ENCODE assay signal across 23 cellular contexts in the genomic region with DNA sequence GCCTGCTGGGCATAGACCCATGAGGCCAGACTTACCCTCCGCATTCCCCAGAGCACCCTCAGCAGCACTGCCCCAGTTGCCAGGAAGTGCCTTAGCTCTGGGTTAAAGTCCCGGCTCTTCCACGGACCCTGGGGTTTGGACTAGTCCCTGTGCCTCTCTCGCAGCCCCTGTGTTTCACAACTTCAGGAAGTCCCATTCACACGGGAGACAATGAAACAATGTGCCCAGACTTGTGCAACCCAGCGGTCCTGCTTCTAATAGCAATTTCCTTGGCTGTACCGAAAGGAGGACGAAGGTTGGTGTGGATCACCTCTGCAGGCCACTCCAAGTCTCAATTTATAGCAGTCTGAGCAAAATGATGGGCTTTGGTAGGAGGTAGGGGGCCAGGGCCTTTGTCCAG. TPM values are rescaled to one million over a fixed set of nuclear protein-coding genes. Genes with fewer than 3 reads are reported as not detected.
DNase-seq lines count a peak whose midpoint lies in the region; ATAC-seq, FAIRE-seq and TF ChIP-seq lines count a peak whose summit lies in the region.
"Had no signal": no experiment of that assay in that cellular context is flagged by ENCODE, and none has a peak within 500 bp of the region (broad histone marks: within the 10 kb centered on the region; RNA-seq: fewer than 3 reads in every experiment).

No MANE protein-coding gene starts in this region.

- peaks cover 5 to 35% of the 10 kb centered on the region in 2 experiments; a peak in 4 of 5 replicates for H3K27me3 ChIP-seq in HepG2 (ENCODE audit: control insufficient read depth in 1 of 2, insufficient read depth in 2 of 2, low read length in 2 of 2)
- H3K27me3 ChIP-seq in right lobe of liver = no peaks in the 10 kb centered on the region
- H3K27me3 ChIP-seq in mammary epithelial cell (ENCODE audit: insufficient read depth, low read length) = no peaks in the 10 kb centered on the region
- H3K27me3 ChIP-seq in esophagus squamous epithelium = peaks cover 0 to 7% (median 0%) of the 10 kb centered on the region in 4 donors

- no peaks in the 10 kb centered on the region for H3K9me3 Mint-ChIP-seq in endothelial cell (ENCODE audit: unreplicated experiment)
- H3K9me3 Mint-ChIP-seq: GM23338, HFFc6, IgD-negative memory B cell had no signal

- TF ChIP-seq EP300 in HepG2 (IDR thresholded peaks at IDR 0.05; ENCODE audit: low read depth in 2 of 2, low read length in 2 of 2) = no peak
- TF ChIP-seq EP300 in HepG2 (CRISPR knock-in tag; IDR thresholded peaks at IDR 0.05; ENCODE audit: borderline replicate concordance) = no peak

- H3K9me3 ChIP-seq in HepG2 (ENCODE audit: low read length) (no peaks in the 10 kb centered on the region), right lobe of liver (no peaks in the 10 kb centered on the region), mammary epithelial cell (replicated peaks; ENCODE audit: insufficient read depth, low read length) (no peaks in the 10 kb centered on the region), esophagus squamous epithelium (no peaks in the 10 kb centered on the region)
- H3K9me3 ChIP-seq: BE2C had no signal

- no peaks in the 10 kb centered on the region for H3K36me3 Mint-ChIP-seq in endothelial cell (ENCODE audit: low read depth, unreplicated experiment)
- H3K36me3 Mint-ChIP-seq: CD4-positive, CD25-positive, alpha-beta regulatory T cell; IgD-negative memory B cell had no signal

- H2AFZ ChIP-seq in HepG2 (ENCODE audit: low read length) = no peak overlapping the region
- peak overlapping the region; percentile 85 for H2AFZ ChIP-seq in mammary epithelial cell (ENCODE audit: low read depth, low read length)
- H2AFZ ChIP-seq: GM23338 had no signal

- dilution Hi-C loops in mammary epithelial cell (cut with HindIII; ENCODE audit: low sequenced_read_pairs) = no loop called here

- H3K4me3 ChIP-seq in HepG2 (replicated peaks in 1 of 3; ENCODE audit: insufficient read depth in 1 of 3, low read depth in 2 of 3, low read length in 3 of 3) = peak overlapping the region in 1 of 3 experiments; percentile 36; a peak in 1 of 6 replicates
- no peak overlapping the region for H3K4me3 ChIP-seq in right lobe of liver
- H3K4me3 ChIP-seq in mammary epithelial cell (replicated peaks in 1 of 3; ENCODE audit: insufficient read depth in 1 of 3, low read depth in 2 of 3, low read length in 3 of 3) = no peak overlapping the region
- H3K4me3 ChIP-seq in esophagus squamous epithelium = peak overlapping the region; percentile 17 to 49 (median 21)
- H3K4me3 ChIP-seq: GM23338 had no signal

- H3K79me2 ChIP-seq in HepG2 (ENCODE audit: insufficient read depth, low read length) = no peaks in the 10 kb centered on the region
- no peaks in the 10 kb centered on the region for H3K79me2 ChIP-seq in mammary epithelial cell (ENCODE audit: insufficient read depth, low read length)

- 0% methylated on average over 2 of the region's 8 CpGs for WGBS in HepG2 (ENCODE audit: low lambda C conversion rate)
- WGBS in right lobe of liver (ENCODE audit: insufficient coverage, low coverage, low lambda C conversion rate, missing lambda C conversion rate) = no CpG with 5 or more reads among the region's 8 CpGs
- 25% methylated on average over 7 of the region's 8 CpGs for WGBS in mammary epithelial cell (ENCODE audit: low coverage, missing lambda C conversion rate)
- WGBS in esophagus squamous epithelium, 2 donors = 28 to 84% methylated on average over 3 of the region's 8 CpGs

- no peak overlapping the region for H3K27ac Mint-ChIP-seq in endothelial cell (ENCODE audit: unreplicated experiment)
- H3K27ac Mint-ChIP-seq: CD4-positive, CD25-positive, alpha-beta regulatory T cell; HFFc6 had no signal

- H3K36me3 ChIP-seq in HepG2 (replicated peaks in 1 of 2; ENCODE audit: control insufficient read depth in 1 of 2, insufficient read depth in 2 of 2, low read length in 2 of 2) (no peaks in the 10 kb centered on the region), right lobe of liver (no peaks in the 10 kb centered on the region), mammary epithelial cell (ENCODE audit: insufficient read depth, low read length) (no peaks in the 10 kb centered on the region), esophagus squamous epithelium (no peaks in the 10 kb centered on the region)
- H3K36me3 ChIP-seq: BE2C had no signal

- no peak overlapping the region for H3K4me3 Mint-ChIP-seq in endothelial cell (ENCODE audit: unreplicated experiment)
- H3K4me3 Mint-ChIP-seq: CD4-positive, CD25-positive, alpha-beta regulatory T cell; GM23338; HFFc6; IgD-negative memory B cell had no signal

- in situ Hi-C loops in HepG2 (cut with HindIII; ENCODE audit: extremely low pct_ligation_motif_present, low pct_unique_long_range_greater_than_20kb) = no loop called here
- in situ Hi-C loops in mammary epithelial cell (cut with MboI; ENCODE audit: low sequenced_read_pairs in 2 of 2) = no loop called here

- peak; percentile 84 for ATAC-seq in HepG2
- ATAC-seq in right lobe of liver = no peak
- ATAC-seq in HG03039 (IDR thresholded peaks at IDR 0.05; ENCODE audit: unreplicated experiment) = no peak
- ATAC-seq: GM23338, HCT116 had no signal

- H3K4me1 ChIP-seq in HepG2 (ENCODE audit: insufficient read depth, low read length) (peaks cover 15% of the 10 kb centered on the region), right lobe of liver (no peaks in the 10 kb centered on the region), mammary epithelial cell (ENCODE audit: insufficient read depth, low read length) (peaks cover 64% of the 10 kb centered on the region), esophagus squamous epithelium (peaks cover 10 to 78% (median 35%) of the 10 kb centered on the region in 3 donors)
- H3K4me1 ChIP-seq: BE2C had no signal

- peak overlapping the region; percentile 58 for H3K4me2 ChIP-seq in HepG2 (ENCODE audit: low read depth, low read length)
- peak overlapping the region; percentile 63 for H3K4me2 ChIP-seq in mammary epithelial cell (ENCODE audit: insufficient read depth, low read depth, low read length)
- H3K4me2 ChIP-seq: GM23338 had no signal

- H4K20me1 ChIP-seq in HepG2 (ENCODE audit: insufficient read depth, low read length) (no peaks in the 10 kb centered on the region), mammary epithelial cell (ENCODE audit: insufficient read depth, low read length) (no peaks in the 10 kb centered on the region)

- no peak for TF ChIP-seq CTCF in HepG2 (CRISPR knock-in tag; IDR thresholded peaks at IDR 0.05)
- no peak for TF ChIP-seq CTCF in right lobe of liver (IDR thresholded peaks at IDR 0.05)
- TF ChIP-seq CTCF in mammary epithelial cell (conservative IDR thresholded peaks at IDR 0.05 in 1 of 2, IDR thresholded peaks at IDR 0.05 in 1 of 2; ENCODE audit: extremely low read depth in 1 of 2, insufficient read depth in 1 of 2, low read depth in 1 of 2, low read length in 2 of 2) = no peak
- no peak for TF ChIP-seq CTCF in esophagus squamous epithelium (IDR thresholded peaks at IDR 0.05)
- TF ChIP-seq CTCF in endothelial cell (IDR thresholded peaks at IDR 0.05; ENCODE audit: unreplicated experiment) = no peak

- TF ChIP-seq POLR2A in HepG2 (IDR thresholded peaks at IDR 0.05; ENCODE audit: insufficient read depth in 1 of 2, low read depth in 2 of 2, low read length in 2 of 2) (no peak), right lobe of liver (IDR thresholded peaks at IDR 0.05) (no peak), esophagus squamous epithelium (IDR thresholded peaks at IDR 0.05) (no peak)

- peaks cover 2% of the 10 kb centered on the region for H3K4me1 Mint-ChIP-seq in endothelial cell (ENCODE audit: unreplicated experiment)
- H3K4me1 Mint-ChIP-seq: CD4-positive, CD25-positive, alpha-beta regulatory T cell; IgD-negative memory B cell had no signal

- POLR2A ChIA-PET in HepG2 (lab: Yijun Ruan, JAX) = no interaction called here

- H3K27ac ChIP-seq in HepG2 (ENCODE audit: extremely low read length, insufficient read depth, low read length) = no peak overlapping the region
- no peak overlapping the region for H3K27ac ChIP-seq in right lobe of liver
- peak overlapping the region; percentile 5 for H3K27ac ChIP-seq in mammary epithelial cell (ENCODE audit: insufficient read depth, low read depth, low read length)
- peak overlapping the region; percentile 73 to 90 (median 78) for H3K27ac ChIP-seq in esophagus squamous epithelium

- CTCF ChIA-PET in HepG2 (lab: Yijun Ruan, JAX; ENCODE audit: low intra/inter-chr PET ratio, low total read pairs) (no interaction called here), mammary epithelial cell (lab: Charles Lee; ENCODE audit: low non-redundant PET) (interaction anchor here (0.6 kb wide), 1 partner anchor 108 kb away, joined by 4 read pairs; no protein-coding TSS in a partner anchor)

- BruUV-seq in HepG2 (replicated peaks; lab: Mats Ljungman, UMichigan) = no TSS peak
- no TSS peak for BruUV-seq in mammary epithelial cell (replicated peaks; lab: Mats Ljungman, UMichigan)

- FAIRE-seq in HepG2 (lab: Jason Lieb, UNC) = no peak
- FAIRE-seq: A204.1, GM12892, GM18507, HTR-8/SVneo had no signal

- H3K9ac ChIP-seq in HepG2 (ENCODE audit: insufficient read depth, low read depth, low read length) = no peak overlapping the region
- H3K9ac ChIP-seq in mammary epithelial cell (ENCODE audit: insufficient read depth, low read length) = no peak overlapping the region

- DNase-seq in HepG2 (ENCODE audit: low spot score) (no peak), right lobe of liver (no peak), mammary epithelial cell (no peak), esophagus squamous epithelium (lab: John Stamatoyannopoulos, UW) (no peak), NAMALWA (ENCODE audit: low spot score) (no peak), endothelial cell (ENCODE audit: low spot score) (no peak)
- DNase-seq: ACHN; C1 segment of cervical spinal cord; CD4-positive, CD25-positive, alpha-beta regulatory T cell; DMS153; DMS79; GDM1; H7; HFFc6 had no signal

- intact Hi-C loops in HepG2 (cut with micrococcal nuclease; ENCODE audit: unreplicated experiment) (no loop called here), right lobe of liver (cut with DNase I) (no loop called here), mammary epithelial cell (cut with micrococcal nuclease) (no loop called here), esophagus squamous epithelium (cut with DNase I) (no loop called here)

- H3K27me3 Mint-ChIP-seq in endothelial cell (ENCODE audit: unreplicated experiment) = peaks cover 2% of the 10 kb centered on the region

- TF ChIP-seq RAD21 in HepG2 (CRISPR knock-in tag; IDR thresholded peaks at IDR 0.05) = no peak

RNA-seq across cellular contexts. Expression of a gene that starts 41.8 kb away (rescaled TPM):
- total RNA-seq in HepG2 (2016; rRNA removed; fragmentation: Illumina TruSeq; extraction: Trizol) (not detected in 2 replicates), right lobe of liver (not detected), mammary epithelial cell (100 to 1,000 TPM; 122 to 137 TPM), esophagus squamous epithelium (100 to 1,000 TPM in 1 of 4 donors, 10 to 100 TPM in 3; 86.5 to 117 (median 99.0) TPM), endothelial cell (ENCODE audit: unreplicated experiment) (0.13 TPM)
- not detected in 2 replicates for total RNA-seq in HepG2 (2016; cell fraction: cytosol; rRNA removed; fragmentation: Illumina TruSeq; extraction: Trizol; ENCODE audit: low read depth)
- not detected in 2 replicates for total RNA-seq in HepG2 (2016; cell fraction: insoluble cytoplasmic fraction; rRNA removed; fragmentation: Illumina TruSeq; extraction: Trizol)
- not detected in 2 replicates for total RNA-seq in HepG2 (2016; cell fraction: membrane; rRNA removed; fragmentation: Illumina TruSeq; extraction: Trizol)
- total RNA-seq in HepG2 (2016; cell fraction: nucleus; rRNA removed; fragmentation: Illumina TruSeq; extraction: Trizol) = not detected in 2 replicates
- polyA plus RNA-seq in HepG2 (2011; rRNA removed) (under 0.01 TPM in 1 of 2 replicates, not detected in the other), mammary epithelial cell (44.8 TPM)
- polyA plus RNA-seq in HepG2 (2011; cell fraction: cytosol; rRNA removed) = not detected in 2 replicates
- polyA plus RNA-seq in HepG2 (2011; cell fraction: nucleus; rRNA removed) = not detected in 2 replicates
- 0.03 and 0.07 TPM in 2 replicates for polyA plus RNA-seq in HepG2 (2012)
- not detected in 2 replicates for polyA plus RNA-seq in HepG2 (2016; cell fraction: cytosol; fragmentation: Illumina TruSeq; extraction: Trizol; ENCODE audit: low read depth)
- polyA plus RNA-seq in HepG2 (2016; cell fraction: insoluble cytoplasmic fraction; fragmentation: Illumina TruSeq; extraction: Trizol; ENCODE audit: low read depth) = not detected in 2 replicates
- not detected in 2 replicates for polyA plus RNA-seq in HepG2 (2016; cell fraction: membrane; fragmentation: Illumina TruSeq; extraction: Trizol; ENCODE audit: low read depth)
- polyA plus RNA-seq in HepG2 (2016; cell fraction: nucleus; fragmentation: Illumina TruSeq; extraction: Trizol; ENCODE audit: insufficient read depth, low read depth) = not detected in 2 replicates
- 0.09 TPM in 1 of 2 replicates, not detected in the other for polyA minus RNA-seq in HepG2 (2011; rRNA and poly(A)+ RNA removed; ENCODE audit: low replicate concordance)
- not detected in 2 replicates for polyA minus RNA-seq in HepG2 (2011; cell fraction: cytosol; rRNA and poly(A)+ RNA removed)
- not detected in 2 replicates for polyA minus RNA-seq in HepG2 (2011; cell fraction: nucleus; rRNA and poly(A)+ RNA removed)
- polyA minus RNA-seq in mammary epithelial cell = 239 TPM
- total RNA-seq: CD4-positive, CD25-positive, alpha-beta regulatory T cell; HFFc6 had no signal
- polyA plus RNA-seq: IgD-negative memory B cell had no signal

RNA-seq across cellular contexts. Expression of a gene that starts 53.8 kb away (rescaled TPM):
- total RNA-seq in HepG2 (2016; rRNA removed; fragmentation: Illumina TruSeq; extraction: Trizol) (75.5 and 192 TPM in 2 replicates), right lobe of liver (100 to 1,000 TPM in 4 of 6 experiments, 10 to 100 TPM in 2; 62.2 to 277 (median 109) TPM), mammary epithelial cell (100 to 1,000 TPM; 222 to 382 TPM), esophagus squamous epithelium (100 to 1,000 TPM in 1 of 4 donors, 10 to 100 TPM in 3; 14.9 to 164 (median 61.9) TPM), endothelial cell (ENCODE audit: unreplicated experiment) (1,214 TPM)
- 9.1 and 9.9 TPM in 2 replicates for total RNA-seq in HepG2 (2016; cell fraction: cytosol; rRNA removed; fragmentation: Illumina TruSeq; extraction: Trizol; ENCODE audit: low read depth)
- 71.7 and 190 TPM in 2 replicates for total RNA-seq in HepG2 (2016; cell fraction: insoluble cytoplasmic fraction; rRNA removed; fragmentation: Illumina TruSeq; extraction: Trizol)
- 37.6 and 38.8 TPM in 2 replicates for total RNA-seq in HepG2 (2016; cell fraction: membrane; rRNA removed; fragmentation: Illumina TruSeq; extraction: Trizol)
- 149 and 175 TPM in 2 replicates for total RNA-seq in HepG2 (2016; cell fraction: nucleus; rRNA removed; fragmentation: Illumina TruSeq; extraction: Trizol)
- polyA plus RNA-seq in HepG2 (2011; rRNA removed) (65.0 and 76.7 TPM in 2 replicates), mammary epithelial cell (585 TPM)
- polyA plus RNA-seq in HepG2 (2011; cell fraction: cytosol; rRNA removed) = 54.8 and 70.7 TPM in 2 replicates
- 37.4 and 43.1 TPM in 2 replicates for polyA plus RNA-seq in HepG2 (2011; cell fraction: nucleus; rRNA removed)
- 35.8 and 37.1 TPM in 2 replicates for polyA plus RNA-seq in HepG2 (2012)
- 23.5 and 31.8 TPM in 2 replicates for polyA plus RNA-seq in HepG2 (2016; cell fraction: cytosol; fragmentation: Illumina TruSeq; extraction: Trizol; ENCODE audit: low read depth)
- polyA plus RNA-seq in HepG2 (2016; cell fraction: insoluble cytoplasmic fraction; fragmentation: Illumina TruSeq; extraction: Trizol; ENCODE audit: low read depth) = 109 and 123 TPM in 2 replicates
- polyA plus RNA-seq in HepG2 (2016; cell fraction: membrane; fragmentation: Illumina TruSeq; extraction: Trizol; ENCODE audit: low read depth) = 43.6 and 45.2 TPM in 2 replicates
- 354 and 386 TPM in 2 replicates for polyA plus RNA-seq in HepG2 (2016; cell fraction: nucleus; fragmentation: Illumina TruSeq; extraction: Trizol; ENCODE audit: insufficient read depth, low read depth)
- polyA minus RNA-seq in HepG2 (2011; rRNA and poly(A)+ RNA removed; ENCODE audit: low replicate concordance) = 64.6 TPM in 1 of 2 replicates, not detected in the other
- polyA minus RNA-seq in HepG2 (2011; cell fraction: cytosol; rRNA and poly(A)+ RNA removed) = 30.4 and 42.5 TPM in 2 replicates
- 9.7 and 14.0 TPM in 2 replicates for polyA minus RNA-seq in HepG2 (2011; cell fraction: nucleus; rRNA and poly(A)+ RNA removed)
- 590 TPM for polyA minus RNA-seq in mammary epithelial cell
- polyA plus RNA-seq: CD4-positive, CD25-positive, alpha-beta regulatory T cell had no signal

Comparison
In these comparisons a context has a peak if more than half of its experiments do, and no peak if none do; other contexts are left out.
1. H3K27ac ChIP-seq: peak in mammary epithelial cell (single experiment) and esophagus squamous epithelium (4 of 4); none in HepG2 (single experiment) and right lobe of liver (0 of 3).
2. H3K4me3 ChIP-seq: peak in esophagus squamous epithelium (4 of 4); none in right lobe of liver (0 of 3) and mammary epithelial cell (0 of 3).
3. RNA of a gene that starts 41.8 kb away (total RNA-seq): 122 to 137 TPM in mammary epithelial cell and 86.5 to 117 TPM in esophagus squamous epithelium; 0.13 TPM in endothelial cell (single experiment), not detected in HepG2 and not detected in right lobe of liver; every median in the first group is over 10 times any median in the second.